ENCODE assay signal across 1 cellular context in genomic region chr1:181133441-181133951, GRCh38.
TF ChIP-seq lines count a peak whose summit lies in the region.

No MANE protein-coding gene starts in this region.

TF ChIP-seq in endothelial cell of umbilical vein, 7 proteins besides CTCF, POLR2A, EP300 and RAD21 (continued from another document):
- TF ChIP-seq JUN (IDR thresholded peaks at IDR 0.05; ENCODE audit: borderline replicate concordance, insufficient read depth, insufficient read length, low read depth) = no peak
- no peak for TF ChIP-seq GATA2 (IDR thresholded peaks at IDR 0.05; ENCODE audit: insufficient read depth, insufficient read length, low read depth, low read length)
- TF ChIP-seq POLR2AphosphoS5 (IDR thresholded peaks at IDR 0.05; ENCODE audit: insufficient read depth, low read depth, low read length) = no peak
- TF ChIP-seq MAX (IDR thresholded peaks at IDR 0.05; ENCODE audit: insufficient read depth, insufficient read length) = no peak
- TF ChIP-seq EZH2 (IDR thresholded peaks at IDR 0.05; ENCODE audit: borderline replicate concordance, low read depth, low read length, severe bottlenecking) = no peak
TF ChIP-seq in endothelial cell of umbilical vein: peak in this region for 0.
